ENCODE assay signal across 1 cellular context in genomic region chr22:44005524-44005923, GRCh38.
TF ChIP-seq lines count a peak whose summit lies in the region.

No MANE protein-coding gene starts in this region.

TF ChIP-seq in HepG2, 621 proteins besides CTCF, POLR2A, EP300 and RAD21:
- TF ChIP-seq ZNF430 (CRISPR knock-in tag; IDR thresholded peaks at IDR 0.05) (no peak), ZNF20 (CRISPR knock-in tag; IDR thresholded peaks at IDR 0.05) (peak; percentile 87; the same call in 1 of the 2 replicates)
TF ChIP-seq in HepG2: peak in this region for 1.
